Comparison of ENCODE assay signal across 22 cellular contexts in genomic region chr11:108084811-108085210, GRCh38. TPM values are rescaled to one million over a fixed set of nuclear protein-coding genes. Genes with fewer than 3 reads are reported as not detected.
DNase-seq lines count a peak whose midpoint lies in the region; ATAC-seq and TF ChIP-seq lines count a peak whose summit lies in the region.
"Had no signal": no experiment of that assay in that cellular context is flagged by ENCODE, and none has a peak within 500 bp of the region (broad histone marks: within the 10 kb centered on the region; RNA-seq: fewer than 3 reads in every experiment).

No MANE protein-coding gene starts in this region.

- peaks cover 8 to 61% (median 33%) of the 10 kb centered on the region in 3 donors for H3K36me3 ChIP-seq in tibial artery
- H3K36me3 ChIP-seq: SJSA1 had no signal

- ATAC-seq in T-helper 17 cell, result no peak
- ATAC-seq in left lobe of liver, result peak; percentile 23
- ATAC-seq in GM18868 (IDR thresholded peaks at IDR 0.05; ENCODE audit: unreplicated experiment), result no peak
- ATAC-seq in HG03097 (IDR thresholded peaks at IDR 0.05; ENCODE audit: low FRiP score, unreplicated experiment), result no peak
- ATAC-seq: K562, Right ventricle myocardium inferior had no signal

- TF ChIP-seq CTCF in tibial artery (IDR thresholded peaks at IDR 0.05), result no peak

- H3K27ac Mint-ChIP-seq in activated naive CD4-positive, alpha-beta T cell treated with anti-CD3 and anti-CD28 coated beads, Interleukin-2, amount 50 U/mL, for 24 hours, result peak overlapping the region; percentile 26
- peak overlapping the region; percentile 11 for H3K27ac Mint-ChIP-seq in T-helper 17 cell
- no peak overlapping the region for H3K27ac Mint-ChIP-seq in activated CD4-positive, alpha-beta memory T cell treated with anti-CD3 and anti-CD28 coated beads, Interleukin-2, amount 10 ng/mL, durations not matched to agents 7 days and 5 days

- no peaks in the 10 kb centered on the region for H3K4me1 ChIP-seq in tibial artery
- H3K4me1 ChIP-seq: BE2C, SJSA1 had no signal

- H3K27me3 Mint-ChIP-seq in activated naive CD4-positive, alpha-beta T cell treated with anti-CD3 and anti-CD28 coated beads, Interleukin-2, amount 50 U/mL, for 24 hours, result no peaks in the 10 kb centered on the region
- no peaks in the 10 kb centered on the region for H3K27me3 Mint-ChIP-seq in T-helper 17 cell
- no peaks in the 10 kb centered on the region for H3K27me3 Mint-ChIP-seq in activated CD4-positive, alpha-beta memory T cell treated with anti-CD3 and anti-CD28 coated beads, Interleukin-2, amount 10 ng/mL, durations not matched to agents 7 days and 5 days

- CTCF ChIA-PET in activated CD4-positive, alpha-beta memory T cell treated with anti-CD3 and anti-CD28 coated beads, Interleukin-2, amount 10 ng/mL, durations not matched to agents 7 days and 5 days (lab: Charles Lee), result no interaction called here

- intact Hi-C loops in tibial artery (cut with DNase I; ENCODE audit: low total_unique reads), result no loop called here

- no peak for DNase-seq in activated naive CD4-positive, alpha-beta T cell treated with Interleukin-2 at 50 U/mL for 16 hours
- no peak for DNase-seq in T-helper 17 cell
- DNase-seq in left lobe of liver (ENCODE audit: low spot score), result no peak
- no peak for DNase-seq in tibial artery
- no peak for DNase-seq in activated CD4-positive, alpha-beta memory T cell treated with anti-CD3 and anti-CD28 coated beads, Interleukin-2, amount 10 ng/mL, durations not matched to agents 7 days and 5 days
- DNase-seq: BE2C, DMS79 treated with DMSO at 0.1 percent for 48 hours, H7, MM.1S, NCI-H1048, NCI-H1417 treated with DMSO at 0.1 percent for 48 hours, NCI-H187, NCI-H2107, NCI-H446 treated with DMSO at 0.1 percent for 48 hours, NCI-H82, OCI-M1 had no signal

- H3K36me3 Mint-ChIP-seq in activated naive CD4-positive, alpha-beta T cell treated with anti-CD3 and anti-CD28 coated beads, Interleukin-2, amount 50 U/mL, for 24 hours, result peaks cover 22% of the 10 kb centered on the region
- peaks cover 11% of the 10 kb centered on the region for H3K36me3 Mint-ChIP-seq in T-helper 17 cell (ENCODE audit: low read depth)
- H3K36me3 Mint-ChIP-seq in activated CD4-positive, alpha-beta memory T cell treated with anti-CD3 and anti-CD28 coated beads, Interleukin-2, amount 10 ng/mL, durations not matched to agents 7 days and 5 days (ENCODE audit: low read depth), result peaks cover 38% of the 10 kb centered on the region

- no peak overlapping the region for H3K4me3 ChIP-seq in tibial artery
- H3K4me3 ChIP-seq: K562, SJSA1 had no signal

- no peaks in the 10 kb centered on the region for H3K27me3 ChIP-seq in tibial artery
- H3K27me3 ChIP-seq: BE2C, SJSA1 had no signal

- POLR2A ChIA-PET in activated CD4-positive, alpha-beta memory T cell treated with anti-CD3 and anti-CD28 coated beads, Interleukin-2, amount 10 ng/mL, durations not matched to agents 7 days and 5 days (lab: Charles Lee), result no interaction called here

- no peak overlapping the region for H3K4me3 Mint-ChIP-seq in activated naive CD4-positive, alpha-beta T cell treated with anti-CD3 and anti-CD28 coated beads, Interleukin-2, amount 50 U/mL, for 24 hours
- H3K4me3 Mint-ChIP-seq in T-helper 17 cell, result no peak overlapping the region
- H3K4me3 Mint-ChIP-seq in activated CD4-positive, alpha-beta memory T cell treated with anti-CD3 and anti-CD28 coated beads, Interleukin-2, amount 10 ng/mL, durations not matched to agents 7 days and 5 days, result no peak overlapping the region

- no peaks in the 10 kb centered on the region for H3K4me1 Mint-ChIP-seq in activated naive CD4-positive, alpha-beta T cell treated with anti-CD3 and anti-CD28 coated beads, Interleukin-2, amount 50 U/mL, for 24 hours
- peaks cover 10% of the 10 kb centered on the region for H3K4me1 Mint-ChIP-seq in T-helper 17 cell
- H3K4me1 Mint-ChIP-seq in activated CD4-positive, alpha-beta memory T cell treated with anti-CD3 and anti-CD28 coated beads, Interleukin-2, amount 10 ng/mL, durations not matched to agents 7 days and 5 days, result no peaks in the 10 kb centered on the region

- H3K9me3 Mint-ChIP-seq in activated naive CD4-positive, alpha-beta T cell treated with anti-CD3 and anti-CD28 coated beads, Interleukin-2, amount 50 U/mL, for 24 hours, result no peaks in the 10 kb centered on the region
- H3K9me3 Mint-ChIP-seq in activated CD4-positive, alpha-beta memory T cell treated with anti-CD3 and anti-CD28 coated beads, Interleukin-2, amount 10 ng/mL, durations not matched to agents 7 days and 5 days, result no peaks in the 10 kb centered on the region

- no peaks in the 10 kb centered on the region for H3K9me3 ChIP-seq in T-helper 17 cell (ENCODE audit: control insufficient read depth, low read length, poor library complexity, severe bottlenecking)
- no peaks in the 10 kb centered on the region for H3K9me3 ChIP-seq in tibial artery
- H3K9me3 ChIP-seq: BE2C, SJSA1 had no signal

- no peak overlapping the region for H3K27ac ChIP-seq in tibial artery
- H3K27ac ChIP-seq: SJSA1 had no signal

RNA-seq across cellular contexts. Expression of gene ACAT1, which starts 36.6 kb away (rescaled TPM):
- total RNA-seq in T-helper 17 cell (10 to 100 TPM; 19.1 to 21.1 TPM), left lobe of liver (373 TPM)
- 10 to 100 TPM; 46.2 to 55.1 TPM for total RNA-seq in activated CD4-positive, alpha-beta memory T cell treated with anti-CD3 and anti-CD28 coated beads, Interleukin-2, amount 10 ng/mL, durations not matched to agents 7 days and 5 days
